1 cellular context compared by ENCODE assay signal in genomic region chr1:27234054-27234882, GRCh38.
TF ChIP-seq lines count a peak whose summit lies in the region.

Gene WDTC1 (plus strand): TSS chr1:27234632. CDS start chr1:27261055, 26,423 bp downstream.

TF ChIP-seq in HepG2, 621 proteins besides CTCF, POLR2A, EP300 and RAD21 (continued from another document):
- TF ChIP-seq RFXAP (CRISPR knock-in tag; IDR thresholded peaks at IDR 0.05; ENCODE audit: borderline replicate concordance) (peak; percentile 74; the same call in 1 of the 2 replicates), LRRFIP1 (CRISPR knock-in tag; conservative IDR thresholded peaks at IDR 0.05) (no peak), RBM22 (optimal IDR thresholded peaks at IDR 0.05; ENCODE audit: low read length) (no peak), BRF2 (CRISPR knock-in tag; IDR thresholded peaks at IDR 0.05) (0 out of 2 replicates have a peak, but pooled peaks have one; percentile 27), GLMP (CRISPR knock-in tag; IDR thresholded peaks at IDR 0.05; ENCODE audit: borderline replicate concordance) (no peak), SALL1 (CRISPR knock-in tag; IDR thresholded peaks at IDR 0.05) (peak; percentile 66; the same call in 1 of the 2 replicates), ZFP1 (CRISPR knock-in tag; IDR thresholded peaks at IDR 0.05) (peak; percentile 31; the same call in 1 of the 2 replicates), FOXC1 (CRISPR knock-in tag; IDR thresholded peaks at IDR 0.05; ENCODE audit: borderline replicate concordance) (peak; percentile 76; the same call in 1 of the 2 replicates), ZNF232 (CRISPR knock-in tag; IDR thresholded peaks at IDR 0.05; ENCODE audit: borderline replicate concordance) (no peak), ZNF143 (CRISPR knock-in tag; IDR thresholded peaks at IDR 0.05) (peak; percentile 96), CBFB (CRISPR knock-in tag; IDR thresholded peaks at IDR 0.05) (peak; percentile 63), EZH2 (conservative IDR thresholded peaks at IDR 0.05; ENCODE audit: low read depth, low read length) (no peak), SUZ12 (IDR thresholded peaks at IDR 0.05; ENCODE audit: low read depth, low read length) (peak; percentile 66), ZNF567 (CRISPR knock-in tag; IDR thresholded peaks at IDR 0.05; ENCODE audit: borderline replicate concordance) (peak; percentile 19; the same call in 1 of the 2 replicates), YY1 (IDR thresholded peaks at IDR 0.05; ENCODE audit: insufficient read depth, insufficient replicate concordance, low read depth, low read length) (peak; percentile 31), HNF4A (CRISPR knock-in tag; IDR thresholded peaks at IDR 0.05) (0 out of 2 replicates have a peak, but pooled peaks have one; percentile 18), UBTF (CRISPR knock-in tag; IDR thresholded peaks at IDR 0.05) (peak; percentile 49), THAP11 (CRISPR knock-in tag; IDR thresholded peaks at IDR 0.05) (peak; percentile 99), NFKB2 (CRISPR knock-in tag; IDR thresholded peaks at IDR 0.05; ENCODE audit: borderline replicate concordance) (peak; percentile 50; the same call in 1 of the 2 replicates), CBX2 (IDR thresholded peaks at IDR 0.05; ENCODE audit: low read depth, low read length) (no peak), CBX2 (CRISPR knock-in tag; IDR thresholded peaks at IDR 0.05; ENCODE audit: low read depth) (no peak), SAP130 (CRISPR knock-in tag; IDR thresholded peaks at IDR 0.05; ENCODE audit: low read depth) (peak; percentile 85), FOXO4 (CRISPR knock-in tag; conservative IDR thresholded peaks at IDR 0.05) (no peak), NFYB (CRISPR knock-in tag; IDR thresholded peaks at IDR 0.05) (peak; percentile 94), TOPORS (CRISPR knock-in tag; IDR thresholded peaks at IDR 0.05) (0 out of 2 replicates have a peak, but pooled peaks have one; percentile 33), ZBTB10 (CRISPR knock-in tag; IDR thresholded peaks at IDR 0.05; ENCODE audit: borderline replicate concordance) (peak; percentile 35; the same call in 1 of the 2 replicates), CCDC6 (CRISPR knock-in tag; IDR thresholded peaks at IDR 0.05) (no peak), DRAP1 (CRISPR knock-in tag; IDR thresholded peaks at IDR 0.05) (no peak; the same call in 1 of the 2 replicates), HNRNPLL (IDR thresholded peaks at IDR 0.05; ENCODE audit: low read depth, low read length, poor library complexity, severe bottlenecking) (peak; percentile 100), SNAPC5 (CRISPR knock-in tag; IDR thresholded peaks at IDR 0.05; ENCODE audit: borderline replicate concordance) (no peak), CSRNP1 (CRISPR knock-in tag; IDR thresholded peaks at IDR 0.05) (peak; percentile 80; the same call in 1 of the 2 replicates), ZNF335 (CRISPR knock-in tag; IDR thresholded peaks at IDR 0.05) (peak; percentile 72; the same call in 1 of the 2 replicates), CREB1 (IDR thresholded peaks at IDR 0.05) (peak; percentile 78), CREB1 (CRISPR knock-in tag; IDR thresholded peaks at IDR 0.05) (peak; percentile 94), TGIF2 (CRISPR knock-in tag; IDR thresholded peaks at IDR 0.05) (peak; percentile 86), ZGPAT (CRISPR knock-in tag; IDR thresholded peaks at IDR 0.05) (peak; percentile 92), ZNF256 (CRISPR knock-in tag; conservative IDR thresholded peaks at IDR 0.05) (no peak), GTF3A (CRISPR knock-in tag; conservative IDR thresholded peaks at IDR 0.05) (0 out of 2 replicates have a peak, but pooled peaks have one; percentile 44), MAX (IDR thresholded peaks at IDR 0.05) (peak; percentile 80), ZNF350 (CRISPR knock-in tag; IDR thresholded peaks at IDR 0.05; ENCODE audit: borderline replicate concordance, low read depth) (peak; percentile 80; the same call in 1 of the 2 replicates), ZNF263 (CRISPR knock-in tag; IDR thresholded peaks at IDR 0.05) (peak; percentile 69; the same call in 1 of the 2 replicates)
